In the genomic region with DNA sequence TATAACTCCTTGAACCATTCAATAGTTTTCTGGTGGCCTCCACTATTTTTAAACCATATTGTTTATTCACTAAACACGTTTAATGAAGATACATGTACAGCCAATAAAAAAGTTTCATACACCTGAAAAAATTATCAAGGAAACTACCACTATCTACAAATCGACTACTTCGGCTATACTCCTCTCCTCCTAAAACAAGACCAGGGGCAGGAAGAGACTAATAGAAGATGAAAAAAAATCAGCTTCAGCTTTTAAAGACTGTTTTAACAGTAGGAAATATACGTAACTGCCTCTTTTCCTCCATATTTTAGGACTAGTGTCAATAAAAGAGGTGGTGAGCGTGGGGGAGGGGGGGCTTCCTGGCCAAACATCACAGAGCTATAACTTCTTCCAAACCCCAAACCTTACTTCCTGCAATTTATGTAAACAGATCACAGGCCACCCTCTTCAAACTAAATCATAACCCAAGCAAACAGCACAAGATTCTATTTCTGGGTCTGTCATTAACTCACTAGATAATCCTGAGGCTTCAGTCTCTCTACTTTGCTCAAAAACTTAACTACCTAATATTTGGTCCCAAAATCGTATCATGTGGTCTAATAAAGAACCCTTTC, we compare ENCODE assay signal across 8 cellular contexts. TPM values are rescaled to one million over a fixed set of nuclear protein-coding genes. Genes with fewer than 3 reads are reported as not detected.
DNase-seq lines count a peak whose midpoint lies in the region; ATAC-seq, FAIRE-seq and TF ChIP-seq lines count a peak whose summit lies in the region.

No MANE protein-coding gene starts in this region.

- H3K79me2 ChIP-seq in astrocyte (ENCODE audit: insufficient read depth, low read length), result peaks cover 96% of the 10 kb centered on the region
- H3K79me2 ChIP-seq in SK-N-SH (ENCODE audit: insufficient read depth), result peaks cover 96% of the 10 kb centered on the region

- H3K9me2 ChIP-seq in SK-N-SH, result no peaks in the 10 kb centered on the region

- intact Hi-C loops in CD4-positive, alpha-beta T cell (cut with DNase I, micrococcal nuclease), result loop anchor here (2.0 to 10.0 kb wide), 2 partner anchors 15 to 445 kb away; a partner anchor contains a TSS

- no peak for FAIRE-seq in astrocyte (lab: Jason Lieb, UNC)

- H3F3A ChIP-seq in SK-N-SH (replicated peaks; ENCODE audit: insufficient read depth), result peaks cover 16% of the 10 kb centered on the region

- H3K27ac ChIP-seq in CD4-positive, alpha-beta T cell (ENCODE audit: low read depth, low read length), result peak overlapping the region; percentile 40
- no peak overlapping the region for H3K27ac ChIP-seq in astrocyte (ENCODE audit: low read depth, low read length)
- peak overlapping the region in 1 of 2 experiments; percentile 18; a peak in 1 of 4 replicates for H3K27ac ChIP-seq in SK-N-SH (ENCODE audit: low read depth in 2 of 2, low read length in 1 of 2)

- no peak for TF ChIP-seq EP300 in SK-N-SH (IDR thresholded peaks at IDR 0.05; ENCODE audit: borderline replicate concordance in 1 of 2, low read depth in 1 of 2, low read length in 1 of 2)

- H3K27me3 ChIP-seq in CD4-positive, alpha-beta T cell (ENCODE audit: control insufficient read depth, insufficient read depth, low read length), result no peaks in the 10 kb centered on the region
- H3K27me3 ChIP-seq in astrocyte (ENCODE audit: insufficient read depth, low read length) (no peaks in the 10 kb centered on the region), SK-N-SH (ENCODE audit: insufficient read depth) (no peaks in the 10 kb centered on the region)

- H3K4me3 ChIP-seq in astrocyte (ENCODE audit: insufficient read depth, low read depth, low read length) (no peak overlapping the region), SK-N-SH (ENCODE audit: low read depth in 2 of 2, low read length in 1 of 2) (no peak overlapping the region)

- POLR2A ChIA-PET in CD4-positive, alpha-beta T cell (lab: Charles Lee), result interaction anchor here (0.7 to 3.6 kb wide), 10 partner anchors 13 to 447 kb away, joined by 3 to 31 read pairs (median 4); a partner anchor contains a TSS
- POLR2A ChIA-PET in SK-N-SH (lab: Yijun Ruan, JAX), result no interaction called here

- no peaks in the 10 kb centered on the region for H3K9me3 Mint-ChIP-seq in CD4-positive, alpha-beta T cell
- H3K9me3 Mint-ChIP-seq in astrocyte (ENCODE audit: unreplicated experiment) (no peaks in the 10 kb centered on the region), mesothelial cell of epicardium (no peaks in the 10 kb centered on the region)

- H3K27ac Mint-ChIP-seq in CD4-positive, alpha-beta T cell, result peak overlapping the region; percentile 81
- H3K27ac Mint-ChIP-seq in astrocyte (ENCODE audit: unreplicated experiment) (peak overlapping the region; percentile 35), mesothelial cell of epicardium (peak overlapping the region; percentile 72)

- TF ChIP-seq CTCF in CD4-positive, alpha-beta T cell (IDR thresholded peaks at IDR 0.05), result no peak
- TF ChIP-seq CTCF in astrocyte (IDR thresholded peaks at IDR 0.05; ENCODE audit: insufficient read depth, low read depth, low read length) (no peak), mesothelial cell of epicardium (IDR thresholded peaks at IDR 0.05; ENCODE audit: unreplicated experiment) (no peak), SK-N-SH (IDR thresholded peaks at IDR 0.05) (no peak)

- H3K4me3 Mint-ChIP-seq in CD4-positive, alpha-beta T cell, result peak overlapping the region; percentile 80
- H3K4me3 Mint-ChIP-seq in astrocyte (ENCODE audit: unreplicated experiment) (no peak overlapping the region), mesothelial cell of epicardium (no peak overlapping the region)

- H3K9me3 ChIP-seq in CD4-positive, alpha-beta T cell (ENCODE audit: control insufficient read depth, low read length), result no peaks in the 10 kb centered on the region
- H3K9me3 ChIP-seq in astrocyte (ENCODE audit: insufficient read depth, low read depth, low read length), result no peaks in the 10 kb centered on the region
- no peaks in the 10 kb centered on the region for H3K9me3 ChIP-seq in SK-N-SH

- no peaks in the 10 kb centered on the region for H3K27me3 Mint-ChIP-seq in CD4-positive, alpha-beta T cell
- no peaks in the 10 kb centered on the region for H3K27me3 Mint-ChIP-seq in astrocyte (ENCODE audit: low read depth, unreplicated experiment)
- H3K27me3 Mint-ChIP-seq in mesothelial cell of epicardium (ENCODE audit: low read depth), result no peaks in the 10 kb centered on the region

- H3K9ac ChIP-seq in astrocyte (ENCODE audit: low read length) (no peak overlapping the region), SK-N-SH (no peak overlapping the region)

- H3K36me3 Mint-ChIP-seq in CD4-positive, alpha-beta T cell (ENCODE audit: low read depth), result peaks cover 8% of the 10 kb centered on the region
- no peaks in the 10 kb centered on the region for H3K36me3 Mint-ChIP-seq in astrocyte (ENCODE audit: low read depth, unreplicated experiment)
- no peaks in the 10 kb centered on the region for H3K36me3 Mint-ChIP-seq in mesothelial cell of epicardium

- peak in 9 of 10 experiments; percentile 17 to 59 (median 38) for DNase-seq in CD4-positive, alpha-beta T cell
- DNase-seq in NCI-H748 (lab: John Stamatoyannopoulos, UW; ENCODE audit: unreplicated experiment) (peak; percentile 81), astrocyte (ENCODE audit: low read depth) (no peak), mesothelial cell of epicardium (ENCODE audit: low spot score in 2 of 2, unreplicated experiment in 2 of 2) (no peak), putamen (ENCODE audit: low spot score) (no peak), GM19238 (ENCODE audit: insufficient read length, low spot score) (no peak), SK-N-SH (no peak)

- CTCF ChIA-PET in CD4-positive, alpha-beta T cell (lab: Charles Lee), result no interaction called here
- CTCF ChIA-PET in SK-N-SH (lab: Yijun Ruan, JAX), result interaction anchor here (2.2 kb wide), 1 partner anchor 146 kb away, joined by 7 read pairs; no protein-coding TSS in a partner anchor

- peak; percentile 75 for ATAC-seq in CD4-positive, alpha-beta T cell (ENCODE audit: poor library complexity)
- no peak for ATAC-seq in HG02623 (IDR thresholded peaks at IDR 0.05; ENCODE audit: unreplicated experiment)

- H3K4me1 ChIP-seq in astrocyte (ENCODE audit: insufficient read depth, low read length), result peaks cover 16% of the 10 kb centered on the region
- H3K4me1 ChIP-seq in SK-N-SH (ENCODE audit: control insufficient read depth in 1 of 2, insufficient read depth in 2 of 2, low read depth in 1 of 2, low read length in 1 of 2), result peaks cover 9 to 39% of the 10 kb centered on the region in 2 experiments; a peak in 2 of 4 replicates

- H4K20me1 ChIP-seq in astrocyte (ENCODE audit: insufficient read depth, low read length), result peaks cover 90% of the 10 kb centered on the region
- H4K20me1 ChIP-seq in SK-N-SH (ENCODE audit: insufficient read depth), result peaks cover 93% of the 10 kb centered on the region

- 91% methylated on average over 6 of the region's 6 CpGs for WGBS in SK-N-SH (ENCODE audit: low lambda C conversion rate)

- TF ChIP-seq RAD21 in SK-N-SH (IDR thresholded peaks at IDR 0.05; ENCODE audit: low read length), result no peak

- peak overlapping the region; percentile 56 for H3K4me2 ChIP-seq in astrocyte (ENCODE audit: low read length)
- H3K4me2 ChIP-seq in SK-N-SH, result no peak overlapping the region; the same call in 1 of the 2 replicates

- no peak overlapping the region for H2AFZ ChIP-seq in astrocyte (ENCODE audit: low read depth, low read length)
- no peak overlapping the region for H2AFZ ChIP-seq in SK-N-SH (ENCODE audit: low read depth)

- H3K36me3 ChIP-seq in astrocyte (ENCODE audit: insufficient read depth, low read length), result no peaks in the 10 kb centered on the region
- H3K36me3 ChIP-seq in SK-N-SH (replicated peaks in 1 of 2; ENCODE audit: control insufficient read depth in 1 of 2, insufficient read depth in 2 of 2, low read length in 1 of 2), result peaks cover 0 to 2% of the 10 kb centered on the region in 2 experiments

- peaks cover 93% of the 10 kb centered on the region for H3K4me1 Mint-ChIP-seq in CD4-positive, alpha-beta T cell (ENCODE audit: low read depth)
- H3K4me1 Mint-ChIP-seq in astrocyte (ENCODE audit: low read depth, unreplicated experiment) (peaks cover 38% of the 10 kb centered on the region), mesothelial cell of epicardium (peaks cover 51% of the 10 kb centered on the region)

TF ChIP-seq in SK-N-SH, 30 proteins besides CTCF, POLR2A, EP300 and RAD21 (continues in another document):
- TF ChIP-seq, protein P1, sequence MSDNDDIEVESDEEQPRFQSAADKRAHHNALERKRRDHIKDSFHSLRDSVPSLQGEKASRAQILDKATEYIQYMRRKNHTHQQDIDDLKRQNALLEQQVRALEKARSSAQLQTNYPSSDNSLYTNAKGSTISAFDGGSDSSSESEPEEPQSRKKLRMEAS (IDR thresholded peaks at IDR 0.05; ENCODE audit: low read depth), result no peak
- TF ChIP-seq CHD2 (IDR thresholded peaks at IDR 0.05; ENCODE audit: low read length, partially characterized antibody) (no peak), FOXJ3 (CRISPR knock-in tag; IDR thresholded peaks at IDR 0.05) (no peak)
- TF ChIP-seq, protein P2, sequence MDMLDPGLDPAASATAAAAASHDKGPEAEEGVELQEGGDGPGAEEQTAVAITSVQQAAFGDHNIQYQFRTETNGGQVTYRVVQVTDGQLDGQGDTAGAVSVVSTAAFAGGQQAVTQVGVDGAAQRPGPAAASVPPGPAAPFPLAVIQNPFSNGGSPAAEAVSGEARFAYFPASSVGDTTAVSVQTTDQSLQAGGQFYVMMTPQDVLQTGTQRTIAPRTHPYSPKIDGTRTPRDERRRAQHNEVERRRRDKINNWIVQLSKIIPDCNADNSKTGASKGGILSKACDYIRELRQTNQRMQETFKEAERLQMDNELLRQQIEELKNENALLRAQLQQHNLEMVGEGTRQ (IDR thresholded peaks at IDR 0.05; ENCODE audit: borderline replicate concordance, low read depth, low read length), result no peak

RNA-seq across cellular contexts. Expression of a gene that starts 15.1 kb away (rescaled TPM):
- 10 to 100 TPM; 73.1 to 74.9 TPM for total RNA-seq in CD4-positive, alpha-beta T cell
- total RNA-seq in astrocyte, result 39.8 and 41.9 TPM in 2 replicates
- 79.7 to 82.2 TPM (median 81.6 TPM) in 3 replicates for total RNA-seq in mesothelial cell of epicardium
- 16.0 and 24.2 TPM in 2 replicates for polyA plus RNA-seq in SK-N-SH (2012; rRNA removed)
- 13.2 and 13.9 TPM in 2 replicates for polyA plus RNA-seq in SK-N-SH (2012; cell fraction: cytosol; rRNA removed)
- polyA plus RNA-seq in SK-N-SH (2012; cell fraction: nucleus; rRNA removed), result 25.6 and 51.1 TPM in 2 replicates

Comparison
In these comparisons a context has a peak if more than half of its experiments do, and no peak if none do; other contexts are left out.
1. DNase-seq: peak in CD4-positive, alpha-beta T cell (9 of 10) and NCI-H748 (single experiment); none in astrocyte (single experiment), mesothelial cell of epicardium (0 of 2), putamen (single experiment), GM19238 (single experiment) and SK-N-SH (single experiment).
2. Peak in every context shown above with its lines, with median percentiles within 50 percentile points of each other: H3K27ac Mint-ChIP-seq.